Comparison of ENCODE assay signal across 18 cellular contexts in genomic region chr4:11698033-11698432, GRCh38.
DNase-seq lines count a peak whose midpoint lies in the region; ATAC-seq and TF ChIP-seq lines count a peak whose summit lies in the region.
"Had no signal": no experiment of that assay in that cellular context is flagged by ENCODE, and none has a peak within 500 bp of the region (broad histone marks: within the 10 kb centered on the region; RNA-seq: fewer than 3 reads in every experiment).

No MANE protein-coding gene starts in this region.

- no peak overlapping the region for H3K4me3 Mint-ChIP-seq in MCF 10A (ENCODE audit: unreplicated experiment)
- no peak overlapping the region for H3K4me3 Mint-ChIP-seq in effector memory CD8-positive, alpha-beta T cell

- H3K9me3 ChIP-seq in breast epithelium (no peaks in the 10 kb centered on the region), PC-9 (ENCODE audit: insufficient read depth, low read depth) (peaks cover 13% of the 10 kb centered on the region; the same call in 1 of the 2 replicates), skeletal muscle satellite cell (replicated peaks; ENCODE audit: low read length) (peaks cover 6% of the 10 kb centered on the region)

- no peaks in the 10 kb centered on the region for H3K27me3 Mint-ChIP-seq in MCF 10A (ENCODE audit: insufficient read depth, unreplicated experiment)
- H3K27me3 Mint-ChIP-seq in effector memory CD8-positive, alpha-beta T cell = no peaks in the 10 kb centered on the region

- H3K4me1 Mint-ChIP-seq in MCF 10A (ENCODE audit: insufficient read depth, unreplicated experiment) = peaks cover 17% of the 10 kb centered on the region
- no peaks in the 10 kb centered on the region for H3K4me1 Mint-ChIP-seq in effector memory CD8-positive, alpha-beta T cell (ENCODE audit: low read depth in 2 of 2)

- peak overlapping the region; percentile 37 for H3K9ac ChIP-seq in skeletal muscle satellite cell (ENCODE audit: low read depth, low read length)
- H3K9ac ChIP-seq: BLaER1 treated with 17β-estradiol and CSF1 and Interleukin-3, amounts not matched to agents 10 nM and 100 nM had no signal

- POLR2A ChIA-PET in MCF 10A (lab: Yijun Ruan, JAX) = interaction anchor here (1.0 kb wide), 2 partner anchors 63 to 64 kb away, joined by 3 to 4 read pairs; no protein-coding TSS in a partner anchor
- POLR2A ChIA-PET in PC-9 (lab: Charles Lee; ENCODE audit: unreplicated experiment) = interaction anchor here (0.7 kb wide), 2 partner anchors 65 to 202 kb away, joined by 5 to 19 read pairs; no protein-coding TSS in a partner anchor

- no peaks in the 10 kb centered on the region for H4K20me1 ChIP-seq in PC-9 (ENCODE audit: insufficient read depth)
- H4K20me1 ChIP-seq: BLaER1 treated with 17β-estradiol and CSF1 and Interleukin-3, amounts not matched to agents 10 nM and 100 nM had no signal

- H3K27ac ChIP-seq in breast epithelium (no peak overlapping the region), PC-9 (peak overlapping the region; percentile 99), epithelial cell of prostate (peak overlapping the region; percentile 93)
- H3K27ac ChIP-seq: 22Rv1; BLaER1 treated with 17β-estradiol and CSF1 and Interleukin-3, amounts not matched to agents 10 nM and 100 nM had no signal

- intact Hi-C loops in MCF 10A (cut with micrococcal nuclease) (no loop called here), breast epithelium (cut with DNase I; ENCODE audit: low total_unique reads) (no loop called here), PC-9 (cut with micrococcal nuclease; ENCODE audit: unreplicated experiment) (loop anchor here (1.0 to 2.0 kb wide), 2 partner anchors 22 to 29 kb away; no protein-coding TSS in a partner anchor)

- no peak overlapping the region for H3K4me3 ChIP-seq in breast epithelium
- 0 out of 2 replicates have a peak overlapping the region, but pooled peaks have one; percentile 12 for H3K4me3 ChIP-seq in PC-9
- H3K4me3 ChIP-seq in skeletal muscle satellite cell (ENCODE audit: low read length) = no peak overlapping the region
- H3K4me3 ChIP-seq: BLaER1 treated with 17β-estradiol and CSF1 and Interleukin-3, amounts not matched to agents 10 nM and 100 nM had no signal

- H3K36me3 ChIP-seq in breast epithelium = no peaks in the 10 kb centered on the region
- no peaks in the 10 kb centered on the region for H3K36me3 ChIP-seq in PC-9 (ENCODE audit: low read depth)
- no peaks in the 10 kb centered on the region for H3K36me3 ChIP-seq in skeletal muscle satellite cell (ENCODE audit: insufficient read depth, low read length)
- H3K36me3 ChIP-seq: BLaER1 treated with 17β-estradiol and CSF1 and Interleukin-3, amounts not matched to agents 10 nM and 100 nM had no signal

- ATAC-seq in effector memory CD8-positive, alpha-beta T cell (replicated peaks) = no peak

- TF ChIP-seq CTCF in MCF 10A (IDR thresholded peaks at IDR 0.05; ENCODE audit: unreplicated experiment) = no peak
- no peak for TF ChIP-seq CTCF in breast epithelium (IDR thresholded peaks at IDR 0.05)
- TF ChIP-seq CTCF in PC-9 (conservative IDR thresholded peaks at IDR 0.05) = no peak

- H3K79me2 ChIP-seq in PC-9 (ENCODE audit: low read depth) = no peaks in the 10 kb centered on the region

- H2AFZ ChIP-seq in PC-9 = 0 out of 2 replicates have a peak overlapping the region, but pooled peaks have one; percentile 31

- peaks cover 0 to 5% of the 10 kb centered on the region in 2 donors for H3K4me1 ChIP-seq in breast epithelium
- H3K4me1 ChIP-seq in PC-9 (replicated peaks; ENCODE audit: insufficient read depth) = peaks cover 52% of the 10 kb centered on the region
- H3K4me1 ChIP-seq in skeletal muscle satellite cell (ENCODE audit: control insufficient read depth, insufficient read depth, low read length) = peaks cover 36% of the 10 kb centered on the region

- H3K9me2 ChIP-seq in PC-9 (ENCODE audit: insufficient read depth) = no peaks in the 10 kb centered on the region

- peak overlapping the region; percentile 68 for H3K4me2 ChIP-seq in PC-9
- H3K4me2 ChIP-seq in skeletal muscle satellite cell (ENCODE audit: low read length) = no peak overlapping the region

- BruUV-seq in MCF 10A (replicated peaks; lab: Mats Ljungman, UMichigan) (no TSS peak), PC-9 (replicated peaks; lab: Mats Ljungman, UMichigan) (no TSS peak)

- peaks cover 14% of the 10 kb centered on the region for H3K9me3 Mint-ChIP-seq in MCF 10A (ENCODE audit: unreplicated experiment)
- peaks cover 0 to 10% of the 10 kb centered on the region in 2 donors for H3K9me3 Mint-ChIP-seq in effector memory CD8-positive, alpha-beta T cell

- peak; percentile 40 for DNase-seq in MCF 10A (ENCODE audit: unreplicated experiment)
- no peak for DNase-seq in breast epithelium (ENCODE audit: low spot score in 2 of 2)
- no peak for DNase-seq in PC-9
- DNase-seq in epithelial cell of prostate (ENCODE audit: low read depth, low spot score) = no peak
- no peak for DNase-seq in UCSD-AML1 (lab: John Stamatoyannopoulos, UW; ENCODE audit: unreplicated experiment)
- DNase-seq in effector memory CD8-positive, alpha-beta T cell = no peak
- no peak for DNase-seq in activated CD4-positive, alpha-beta T cell treated with anti-CD3 and anti-CD28 coated beads, Interleukin-2, amount 50 U/mL, for 4 hours
- DNase-seq: DMS 273 treated with DMSO at 0.1 percent for 48 hours, Karpas-422, MV-4-11, NCI-H1417 treated with DMSO at 0.1 percent for 48 hours, NCI-H2029, NCI-H2171 treated with DMSO at 0.1 percent for 48 hours, NCI-H510A, RPMI8226 had no signal

- peaks cover 6% of the 10 kb centered on the region for H3K36me3 Mint-ChIP-seq in MCF 10A (ENCODE audit: insufficient read depth, unreplicated experiment)
- H3K36me3 Mint-ChIP-seq in effector memory CD8-positive, alpha-beta T cell (ENCODE audit: insufficient read depth) = no peaks in the 10 kb centered on the region

- H3F3A ChIP-seq in PC-9 (ENCODE audit: insufficient read depth, low read depth) = peaks cover 49% of the 10 kb centered on the region

- H3K27me3 ChIP-seq in breast epithelium = no peaks in the 10 kb centered on the region
- H3K27me3 ChIP-seq in PC-9 (ENCODE audit: insufficient read depth, low read depth) = no peaks in the 10 kb centered on the region
- H3K27me3 ChIP-seq in skeletal muscle satellite cell (ENCODE audit: control insufficient read depth, insufficient read depth, low read length) = no peaks in the 10 kb centered on the region
- H3K27me3 ChIP-seq: BLaER1 treated with 17β-estradiol and CSF1 and Interleukin-3, amounts not matched to agents 10 nM and 100 nM had no signal

- CTCF ChIA-PET in MCF 10A (lab: Yijun Ruan, JAX) = interaction anchor here (1.3 kb wide), 2 partner anchors 23 to 935 kb away, joined by 3 to 4 read pairs; no protein-coding TSS in a partner anchor
- CTCF ChIA-PET in PC-9 (lab: Charles Lee) = interaction anchor here (0.7 kb wide), 1 partner anchor 16 kb away, joined by 3 read pairs; no protein-coding TSS in a partner anchor

- TF ChIP-seq POLR2A in breast epithelium (IDR thresholded peaks at IDR 0.05) = no peak

- H3K27ac Mint-ChIP-seq in MCF 10A (ENCODE audit: low read depth, unreplicated experiment) = peak overlapping the region; percentile 72
- H3K27ac Mint-ChIP-seq in effector memory CD8-positive, alpha-beta T cell = no peak overlapping the region

Comparison
In these comparisons a context has a peak if more than half of its experiments do, and no peak if none do; other contexts are left out.
1. H3K27ac ChIP-seq: peak in PC-9 (single experiment) and epithelial cell of prostate (single experiment); none in breast epithelium (0 of 2).